ENCODE assay signal across 32 cellular contexts in the genomic region with DNA sequence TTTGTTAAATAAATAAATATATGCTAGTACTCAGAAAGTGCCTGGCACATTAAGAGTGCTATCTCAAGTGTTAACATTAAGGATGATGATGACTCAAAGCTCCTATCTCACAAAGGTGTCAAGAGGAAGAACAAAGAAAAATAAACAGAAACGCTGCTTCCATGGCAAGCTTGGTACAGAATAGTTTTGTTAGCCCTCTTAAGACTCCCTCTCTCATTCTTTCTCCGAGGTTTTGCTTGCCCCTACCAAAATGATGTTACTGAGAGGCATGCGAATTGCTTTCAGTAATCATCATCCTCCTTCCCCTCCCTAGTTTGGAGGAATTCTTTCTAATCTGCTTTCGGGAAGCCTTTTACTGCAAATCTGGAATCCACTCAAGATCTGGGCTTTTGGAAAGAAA.
"Had no signal": no experiment of that assay in that cellular context is flagged by ENCODE, and none has a peak within 500 bp of the region (broad histone marks: within the 10 kb centered on the region; RNA-seq: fewer than 3 reads in every experiment).

No MANE protein-coding gene starts in this region.

- DNase-seq: activated B cell treated with CpG ODN at 0.5 μM for 24 hours; activated CD4-positive, alpha-beta memory T cell treated with anti-CD3 and anti-CD28 coated beads for 36 hours; activated CD4-positive, alpha-beta T cell treated with anti-CD3 and anti-CD28 coated beads for 4 hours; activated CD4-positive, alpha-beta T cell treated with anti-CD3 and anti-CD28 coated beads, Interleukin-2, amount 10 ng/mL, durations not matched to agents 24 days and 14 days; activated CD4-positive, alpha-beta T cell treated with anti-CD3 and anti-CD28 coated beads, Interleukin-2, amount 50 U/mL, for 1 hour; activated CD4-positive, alpha-beta T cell treated with anti-CD3 and anti-CD28 coated beads, Interleukin-2, amount 50 U/mL, for 4 hours; activated CD4-positive, CD25-positive, alpha-beta regulatory T cell treated with anti-CD3 and anti-CD28 coated beads, Interleukin-2, amount 50 U/mL, for 72 hours; activated CD8-positive, alpha-beta memory T cell treated with anti-CD3 and anti-CD28 coated beads, Interleukin-2, amount 50 U/mL, for 4 hours; activated CD8-positive, alpha-beta T cell treated with anti-CD3 and anti-CD28 coated beads for 36 hours; activated effector memory CD4-positive, alpha-beta T cell treated with anti-CD3 and anti-CD28 coated beads, Interleukin-2, amount 50 U/mL, for 16 hours; activated gamma-delta T cell treated with Interleukin-2 at 50 U/mL for 16 hours; activated naive CD4-positive, alpha-beta T cell; activated naive CD4-positive, alpha-beta T cell treated with anti-CD3 and anti-CD28 coated beads for 36 hours; activated naive CD4-positive, alpha-beta T cell treated with anti-CD3 and anti-CD28 coated beads, Interleukin-2, amount 50 U/mL, for 16 hours; activated naive CD8-positive, alpha-beta T cell treated with anti-CD3 and anti-CD28 coated beads for 36 hours; activated T-cell treated with anti-CD3 and anti-CD28 coated beads for 4 hours; activated T-cell treated with anti-CD3 and anti-CD28 coated beads, Interleukin-2, amount 50 U/mL, for 1 hour; activated T-cell treated with anti-CD3 and anti-CD28 coated beads, Interleukin-2, amount 50 U/mL, for 4 hours; activated T-cell treated with anti-CD3 and anti-CD28 coated beads, Interleukin-2, amount 50 U/mL, for 72 hours; adrenal gland; amniotic stem cell; aorta; body of pancreas; brain microvascular endothelial cell; central memory CD4-positive, alpha-beta T cell; T-helper 1 cell; T-helper 2 cell; T-helper 9 cell had no signal

- H3K9me3 ChIP-seq: adrenal gland, body of pancreas, breast epithelium had no signal

- H3K27ac ChIP-seq: adrenal gland, body of pancreas, brain microvascular endothelial cell, breast epithelium, VCaP had no signal

- H3K27me3 ChIP-seq: adrenal gland, body of pancreas, brain microvascular endothelial cell, breast epithelium had no signal

- H3K4me3 ChIP-seq: adrenal gland, body of pancreas, breast epithelium had no signal

- H3K36me3 ChIP-seq: adrenal gland, brain microvascular endothelial cell, breast epithelium had no signal

- H3K4me1 ChIP-seq: adrenal gland, body of pancreas, breast epithelium had no signal

- ATAC-seq: activated CD8-positive, alpha-beta T cell treated with anti-CD3 and anti-CD28 coated beads for 36 hours; activated naive CD4-positive, alpha-beta T cell treated with anti-CD3 and anti-CD28 coated beads, Interleukin-2, amount 50 U/mL, for 72 hours; activated T-cell treated with anti-CD3 and anti-CD28 coated beads, Interleukin-2, amount 50 U/mL, for 4 hours; activated T-cell treated with anti-CD3 and anti-CD28 coated beads, Interleukin-2, amount 50 U/mL, for 72 hours; activated T-helper 17 cell treated with anti-CD3 and anti-CD28 coated beads, Interleukin-2, amount 50 U/mL, for 72 hours; body of pancreas had no signal
